In the genomic region with DNA sequence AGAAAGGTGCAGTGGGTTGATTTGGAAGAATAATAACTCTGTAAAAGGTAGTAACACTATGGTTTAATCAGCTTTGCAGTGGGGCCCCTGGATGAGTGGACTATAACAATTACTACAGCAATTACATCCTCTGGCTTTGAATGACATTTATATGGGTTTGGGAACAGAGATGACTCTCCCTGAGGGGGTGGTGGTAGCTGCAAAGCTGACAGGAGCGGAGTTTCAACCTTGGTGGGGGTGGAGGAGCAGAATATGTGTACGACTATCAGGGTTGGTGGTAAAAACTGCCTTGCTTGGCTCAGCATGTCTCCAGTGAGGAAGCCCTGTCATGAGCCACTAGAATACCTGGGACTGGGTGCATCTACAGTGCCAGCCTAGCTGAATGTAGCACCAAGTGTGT, we compare ENCODE assay signal across 1 cellular context.
TF ChIP-seq lines count a peak whose summit lies in the region.

No MANE protein-coding gene starts in this region.

TF ChIP-seq in A549, 52 proteins besides CTCF, POLR2A, EP300 and RAD21 (continued from another document):
- TF ChIP-seq REST (IDR thresholded peaks at IDR 0.05) (no peak), SMC3 (IDR thresholded peaks at IDR 0.05) (no peak), ELK1 (IDR thresholded peaks at IDR 0.05; ENCODE audit: low read depth, low read length) (no peak), CHD4 (IDR thresholded peaks at IDR 0.05; ENCODE audit: borderline replicate concordance) (no peak), JUNB (IDR thresholded peaks at IDR 0.05) (no peak), CHD2 (IDR thresholded peaks at IDR 0.05; ENCODE audit: low read length, partially characterized antibody) (no peak), CBX8 (IDR thresholded peaks at IDR 0.05) (no peak)
